Comparison of ENCODE assay signal across 1 cellular context in the genomic region with DNA sequence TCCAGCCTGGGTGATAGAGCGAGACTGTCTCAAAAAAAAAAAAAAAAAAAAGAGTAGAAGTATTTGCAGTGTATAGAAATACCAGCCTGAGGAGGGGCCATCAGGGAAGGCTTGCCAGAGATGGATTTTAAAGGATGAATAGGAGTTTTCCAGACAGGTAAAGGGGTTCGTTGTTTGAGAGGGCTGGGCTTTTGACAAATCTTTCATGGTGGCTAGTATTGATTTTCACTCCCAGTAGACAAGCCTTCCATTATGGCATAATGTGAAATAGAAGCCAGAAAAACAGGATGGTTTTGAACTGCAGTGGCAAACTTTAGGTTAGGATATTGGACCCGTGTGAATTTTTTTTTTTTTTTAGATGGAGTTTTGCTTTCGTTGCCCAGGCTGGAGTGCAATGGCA.
TF ChIP-seq lines count a peak whose summit lies in the region.

No MANE protein-coding gene starts in this region.

TF ChIP-seq in SK-N-SH treated with all-trans-retinoic acid at 6 μM for 48 hours, 23 proteins besides CTCF, POLR2A, EP300 and RAD21 (continued from another document):
- TF ChIP-seq CREB5 (CRISPR knock-in tag; IDR thresholded peaks at IDR 0.05; ENCODE audit: low read depth) (no peak), ZNF8 (CRISPR knock-in tag; IDR thresholded peaks at IDR 0.05) (no peak), SNAI2 (CRISPR knock-in tag; IDR thresholded peaks at IDR 0.05) (no peak), ZNF565 (CRISPR knock-in tag; conservative IDR thresholded peaks at IDR 0.05; ENCODE audit: low read depth) (no peak), TOX (CRISPR knock-in tag; IDR thresholded peaks at IDR 0.05; ENCODE audit: borderline replicate concordance) (no peak), ZC3H10 (CRISPR knock-in tag; IDR thresholded peaks at IDR 0.05) (no peak)
- TF ChIP-seq, protein P1, sequence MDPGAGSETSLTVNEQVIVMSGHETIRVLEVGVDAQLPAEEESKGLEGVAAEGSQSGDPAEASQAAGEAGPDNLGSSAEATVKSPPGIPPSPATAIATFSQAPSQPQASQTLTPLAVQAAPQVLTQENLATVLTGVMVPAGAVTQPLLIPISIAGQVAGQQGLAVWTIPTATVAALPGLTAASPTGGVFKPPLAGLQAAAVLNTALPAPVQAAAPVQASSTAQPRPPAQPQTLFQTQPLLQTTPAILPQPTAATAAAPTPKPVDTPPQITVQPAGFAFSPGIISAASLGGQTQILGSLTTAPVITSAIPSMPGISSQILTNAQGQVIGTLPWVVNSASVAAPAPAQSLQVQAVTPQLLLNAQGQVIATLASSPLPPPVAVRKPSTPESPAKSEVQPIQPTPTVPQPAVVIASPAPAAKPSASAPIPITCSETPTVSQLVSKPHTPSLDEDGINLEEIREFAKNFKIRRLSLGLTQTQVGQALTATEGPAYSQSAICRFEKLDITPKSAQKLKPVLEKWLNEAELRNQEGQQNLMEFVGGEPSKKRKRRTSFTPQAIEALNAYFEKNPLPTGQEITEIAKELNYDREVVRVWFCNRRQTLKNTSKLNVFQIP (CRISPR knock-in tag; IDR thresholded peaks at IDR 0.05; ENCODE audit: borderline replicate concordance, low read depth) = no peak
